Comparison of ENCODE assay signal across 17 cellular contexts in genomic region chr11:65396769-65397745, GRCh38. TPM values are rescaled to one million over a fixed set of nuclear protein-coding genes. Genes with fewer than 3 reads are reported as not detected.
A peak's percentile ranks its signal among the peaks of the same experiment; 100 is the strongest.
DNase-seq lines count a peak whose midpoint lies in the region; ATAC-seq and TF ChIP-seq lines count a peak whose summit lies in the region.
"Had no signal": no experiment of that assay in that cellular context is flagged by ENCODE, and none has a peak within 500 bp of the region (broad histone marks: within the 10 kb centered on the region; RNA-seq: fewer than 3 reads in every experiment).

No MANE protein-coding gene starts in this region.

- H2BK15ac ChIP-seq in H9 (ENCODE audit: low read depth, low read length) = no peak overlapping the region

- no CpG with 5 or more reads among the region's 38 CpGs for whole genome bisulfite sequencing in H9 (ENCODE audit: extremely low coverage, insufficient read length, low lambda C conversion rate)

- no peaks in the 10 kb centered on the region for H3K79me2 ChIP-seq in H9 (ENCODE audit: insufficient read depth, low read length)

- H3K56ac ChIP-seq in H9 (ENCODE audit: insufficient read length, low read depth, low read length) = no peak overlapping the region

- no peak overlapping the region for H4K8ac ChIP-seq in H9 (replicated peaks; ENCODE audit: insufficient read length, low read depth, low read length)

- no peaks in the 10 kb centered on the region for H3K9me3 ChIP-seq in H9 (ENCODE audit: control insufficient read depth, low read depth, low read length)
- H3K9me3 ChIP-seq: MG63, tibial nerve had no signal

- H3K23ac ChIP-seq in H9 (ENCODE audit: insufficient read length, low read depth, low read length) = no peak overlapping the region

- H4K20me1 ChIP-seq in H9 (ENCODE audit: control insufficient read depth, insufficient read depth, insufficient read length) = peaks cover 2% of the 10 kb centered on the region

- intact Hi-C loops in cardiac septum (cut with DNase I) = no loop called here

- H4K91ac ChIP-seq in H9 (ENCODE audit: insufficient read length, low read depth, low read length) = no peak overlapping the region

- no peak for TF ChIP-seq CTCF in H9 (conservative IDR thresholded peaks at IDR 0.05)

- no peak overlapping the region for H3K4me2 ChIP-seq in H9 (ENCODE audit: insufficient read depth, insufficient read length, low read length)
- H3K4me2 ChIP-seq: neural progenitor cell had no signal

- no peak overlapping the region for H2AK5ac ChIP-seq in H9 (ENCODE audit: insufficient read length, low read length)

- no peak overlapping the region for H3K4ac ChIP-seq in H9 (ENCODE audit: low read depth, low read length)

- H2BK120ac ChIP-seq in H9 (ENCODE audit: low read depth, low read length, poor library complexity, severe bottlenecking) = no peak overlapping the region

- no peak overlapping the region for H3K18ac ChIP-seq in H9 (ENCODE audit: insufficient read length, low read depth, low read length)

- H3K36me3 Mint-ChIP-seq in H9 (ENCODE audit: insufficient read depth in 1 of 3, low read depth in 3 of 3) = peaks cover 3 to 33% (median 22%) of the 10 kb centered on the region in 3 experiments; a peak in 6 of 7 replicates
- H3K36me3 Mint-ChIP-seq in central memory CD8-positive, alpha-beta T cell (ENCODE audit: insufficient read depth) = peaks cover 17% of the 10 kb centered on the region

- peak overlapping the region in 2 of 3 experiments; percentile 7 to 69; a peak in 2 of 7 replicates for H3K27ac Mint-ChIP-seq in H9
- H3K27ac Mint-ChIP-seq in central memory CD8-positive, alpha-beta T cell (ENCODE audit: low read depth) = peak overlapping the region; percentile 35
- H3K27ac Mint-ChIP-seq: activated naive CD4-positive, alpha-beta T cell treated with anti-CD3 and anti-CD28 coated beads, Interleukin-2, amount 10 ng/mL, durations not matched to agents 7 days and 5 days; mesothelial cell of epicardium; neural progenitor cell had no signal

- H3K9me3 Mint-ChIP-seq in H9 = no peaks in the 10 kb centered on the region
- no peaks in the 10 kb centered on the region for H3K9me3 Mint-ChIP-seq in central memory CD8-positive, alpha-beta T cell
- H3K9me3 Mint-ChIP-seq: activated naive CD4-positive, alpha-beta T cell treated with anti-CD3 and anti-CD28 coated beads, Interleukin-2, amount 10 ng/mL, durations not matched to agents 7 days and 5 days; mesothelial cell of epicardium; neural progenitor cell had no signal

- no peak overlapping the region for H4K5ac ChIP-seq in H9 (ENCODE audit: insufficient read length, low read depth, low read length)

- H2AFZ ChIP-seq in H9 (ENCODE audit: low read length) = no peak overlapping the region
- H2AFZ ChIP-seq: neural progenitor cell had no signal

- H3K79me1 ChIP-seq in H9 (ENCODE audit: insufficient read depth, low read depth, low read length, poor library complexity, severe bottlenecking) = no peaks in the 10 kb centered on the region

- ATAC-seq in central memory CD8-positive, alpha-beta T cell (replicated peaks; ENCODE audit: extremely low read depth, poor library complexity, severe bottlenecking) = no peak

- DNase-seq in H9 = no peak
- DNase-seq in central memory CD8-positive, alpha-beta T cell (ENCODE audit: low spot score in 2 of 2) = no peak
- no peak for DNase-seq in T-helper 2 cell
- DNase-seq in cardiac septum (ENCODE audit: low spot score) = no peak
- DNase-seq: activated CD4-positive, alpha-beta T cell treated with anti-CD3 and anti-CD28 coated beads for 48 hours; activated naive CD4-positive, alpha-beta T cell treated with anti-CD3 and anti-CD28 coated beads, Interleukin-2, amount 10 ng/mL, durations not matched to agents 7 days and 5 days; activated T-cell treated with anti-CD3 and anti-CD28 coated beads for 4 hours; foreskin melanocyte; HCEC 1CT; MG63; NCI-H146; stimulated activated CD4-positive, alpha-beta T cell treated with anti-CD3 and anti-CD28 coated beads, Interleukin-12 subunit alpha, Interleukin-12 subunit beta, amount 100 ng/mL, for 4 hours; T1000 had no signal

- no peaks in the 10 kb centered on the region for H3K27me3 Mint-ChIP-seq in H9 (ENCODE audit: low read depth)
- H3K27me3 Mint-ChIP-seq in central memory CD8-positive, alpha-beta T cell = no peaks in the 10 kb centered on the region
- H3K27me3 Mint-ChIP-seq: activated naive CD4-positive, alpha-beta T cell treated with anti-CD3 and anti-CD28 coated beads, Interleukin-2, amount 10 ng/mL, durations not matched to agents 7 days and 5 days had no signal

- H3K27ac ChIP-seq in H9 (ENCODE audit: insufficient read length, low read depth, low read length) = no peak overlapping the region
- H3K27ac ChIP-seq: coronary artery, neural progenitor cell had no signal

- no peak overlapping the region for H2BK20ac ChIP-seq in H9 (ENCODE audit: low read depth, low read length, poor library complexity, severe bottlenecking)

- H3K4me3 Mint-ChIP-seq in H9 = no peak overlapping the region
- H3K4me3 Mint-ChIP-seq in central memory CD8-positive, alpha-beta T cell = no peak overlapping the region
- H3K4me3 Mint-ChIP-seq: activated naive CD4-positive, alpha-beta T cell treated with anti-CD3 and anti-CD28 coated beads, Interleukin-2, amount 10 ng/mL, durations not matched to agents 7 days and 5 days; mesothelial cell of epicardium; neural progenitor cell had no signal

- no peaks in the 10 kb centered on the region for H3K4me1 ChIP-seq in H9 (ENCODE audit: insufficient read depth, low read length)
- H3K4me1 ChIP-seq: neural progenitor cell had no signal

- no peak overlapping the region for H2BK12ac ChIP-seq in H9 (ENCODE audit: insufficient read length, low read depth, low read length)

- H3K27me3 ChIP-seq in H9 (ENCODE audit: insufficient read depth, low read length) = no peaks in the 10 kb centered on the region
- H3K27me3 ChIP-seq: MG63, neural progenitor cell, tibial nerve had no signal

- H3K23me2 ChIP-seq in H9 (ENCODE audit: insufficient read length, low read depth, low read length, poor library complexity, severe bottlenecking) = no peaks in the 10 kb centered on the region

- no peak overlapping the region for H3K14ac ChIP-seq in H9 (ENCODE audit: insufficient read depth, low read length)

- H3K4me1 Mint-ChIP-seq in H9 = peaks cover 0 to 16% of the 10 kb centered on the region in 2 experiments; a peak in 3 of 4 replicates
- H3K4me1 Mint-ChIP-seq in central memory CD8-positive, alpha-beta T cell = peaks cover 6% of the 10 kb centered on the region
- H3K4me1 Mint-ChIP-seq: activated naive CD4-positive, alpha-beta T cell treated with anti-CD3 and anti-CD28 coated beads, Interleukin-2, amount 10 ng/mL, durations not matched to agents 7 days and 5 days had no signal

- H3T11ph ChIP-seq in H9 (ENCODE audit: low read length) = no peak overlapping the region

- no peak overlapping the region for H3K9ac ChIP-seq in H9 (ENCODE audit: extremely low read depth, insufficient read length, low read length)
- H3K9ac ChIP-seq: neural progenitor cell had no signal

- H2BK5ac ChIP-seq in H9 (ENCODE audit: insufficient read length, low read length) = no peak overlapping the region

RNA-seq across cellular contexts. Expression of gene FRMD8, which starts 10.6 kb away (rescaled TPM):
- 19.0 and 22.7 TPM in 2 replicates for total RNA-seq in H9 (2021)
- total RNA-seq in cardiac septum = 14.4 TPM

RNA-seq across cellular contexts. Expression of gene SLC25A45, which starts 14.6 kb away (rescaled TPM):
- total RNA-seq in H9 (2021) (1.1 and 1.6 TPM in 2 replicates), cardiac septum (10.5 TPM)

RNA-seq across cellular contexts. Expression of gene NEAT1, which starts 25.5 kb away (rescaled TPM):
- total RNA-seq in H9 (2021) (11.1 and 12.7 TPM in 2 replicates), cardiac septum (668 TPM)

RNA-seq across cellular contexts. Expression of gene TIGD3, which starts 42.5 kb away (rescaled TPM):
- total RNA-seq in H9 (2021) (0.66 and 1.2 TPM in 2 replicates), cardiac septum (not detected)

Comparison
In these comparisons a context has a peak if more than half of its experiments do, and no peak if none do; other contexts are left out.
1. RNA of gene NEAT1, which starts 25.5 kb away (total RNA-seq): 668 TPM in cardiac septum (single experiment); 11.1 to 12.7 TPM in H9; every median in the first group is over 10 times any median in the second.